In the genomic region with DNA sequence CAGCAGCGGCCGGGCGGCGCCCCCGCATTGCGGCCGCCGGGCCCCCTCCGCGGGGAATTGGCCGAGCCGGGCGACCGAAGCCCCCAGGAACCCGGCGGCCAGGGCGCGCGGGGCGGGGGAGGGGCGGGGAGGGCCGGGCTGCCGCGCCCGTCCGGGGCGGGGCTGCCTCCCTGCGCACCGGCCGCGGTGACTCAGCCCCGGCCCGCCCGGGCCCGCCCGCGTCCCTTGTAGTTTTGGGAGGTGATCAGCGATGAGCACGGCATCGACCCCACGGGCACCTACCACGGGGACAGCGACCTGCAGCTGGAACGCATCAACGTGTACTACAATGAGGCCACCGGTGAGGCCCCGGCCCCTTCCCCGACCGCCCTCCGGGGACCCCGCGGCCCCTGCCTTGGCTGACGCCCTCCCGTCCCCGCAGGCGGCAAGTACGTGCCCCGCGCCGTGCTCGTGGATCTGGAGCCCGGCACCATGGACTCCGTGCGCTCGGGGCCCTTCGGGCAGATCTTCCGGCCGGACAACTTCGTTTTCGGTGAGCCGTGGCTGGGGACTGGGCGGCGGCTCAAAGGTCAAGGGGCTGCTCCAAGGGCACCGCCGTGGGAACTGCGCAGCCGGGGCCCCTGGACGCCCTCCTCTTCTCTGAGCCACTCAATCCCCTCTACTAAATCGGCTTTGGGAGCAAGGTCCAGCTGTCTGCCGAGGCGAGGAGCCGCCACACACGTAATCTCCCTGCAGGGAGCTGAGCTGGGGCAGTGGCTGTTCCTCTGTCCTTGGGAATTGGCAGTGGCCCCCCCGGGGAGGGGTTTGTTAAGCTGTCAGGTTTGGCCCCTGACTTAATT, we compare ENCODE assay signal across 9 cellular contexts. TPM values are rescaled to one million over a fixed set of nuclear protein-coding genes. Genes with fewer than 3 reads are reported as not detected.
DNase-seq lines count a peak whose midpoint lies in the region; ATAC-seq and TF ChIP-seq lines count a peak whose summit lies in the region.
"Had no signal": no experiment of that assay in that cellular context is flagged by ENCODE, and none has a peak within 500 bp of the region (broad histone marks: within the 10 kb centered on the region; RNA-seq: fewer than 3 reads in every experiment).

No MANE protein-coding gene starts in this region.

- ATAC-seq in GM19043 (IDR thresholded peaks at IDR 0.05; ENCODE audit: low read depth, unreplicated experiment), result peak; percentile 0

- no peaks in the 10 kb centered on the region for H3K9me3 ChIP-seq in liver (ENCODE audit: control insufficient read depth in 4 of 4, low read length in 3 of 4)

- peak overlapping the region; percentile 57 for H3K27ac Mint-ChIP-seq in chondrocyte (ENCODE audit: unreplicated experiment)

- peaks cover 30% of the 10 kb centered on the region for H3K4me1 Mint-ChIP-seq in chondrocyte (ENCODE audit: low read depth)

- no peaks in the 10 kb centered on the region for H3K27me3 Mint-ChIP-seq in chondrocyte (ENCODE audit: low read depth)

- H3K36me3 Mint-ChIP-seq in chondrocyte (ENCODE audit: low read depth), result peaks cover 10% of the 10 kb centered on the region

- DNase-seq in HK-2 (ENCODE audit: unreplicated experiment) (peak; percentile 62), chondrocyte (ENCODE audit: low spot score) (no peak), DMS153 (lab: John Stamatoyannopoulos, UW) (no peak), NCI-H2029 (lab: John Stamatoyannopoulos, UW) (no peak)
- peak; percentile 72 for DNase-seq in activated CD4-positive, CD25-positive, alpha-beta regulatory T cell treated with anti-CD3 and anti-CD28 coated beads, Interleukin-2, amount 50 U/mL, for 72 hours
- peak in 2 of 3 donors; percentile 37 for DNase-seq in stimulated activated CD4-positive, alpha-beta T cell treated with anti-CD3 and anti-CD28 coated beads, TNF-alpha, amount 100 ng/mL, for 48 hours (ENCODE audit: low read depth in 3 of 3)

- H3K4me1 ChIP-seq in liver (ENCODE audit: control insufficient read depth in 4 of 4, insufficient read depth in 4 of 4, low read length in 3 of 4), result peaks cover 3 to 42% (median 16%) of the 10 kb centered on the region in 4 donors

- peak overlapping the region in 1 of 2 donors; percentile 82 for H3K9ac ChIP-seq in liver (ENCODE audit: low read depth in 1 of 2, low read length in 2 of 2)

- peak overlapping the region; percentile 78 for H3K4me3 Mint-ChIP-seq in chondrocyte (ENCODE audit: unreplicated experiment)

- H3K36me3 ChIP-seq in liver (ENCODE audit: control insufficient read depth in 4 of 4, insufficient read depth in 3 of 4, low read depth in 1 of 4, low read length in 3 of 4), result peaks cover 0 to 11% (median 5%) of the 10 kb centered on the region in 4 donors

- peak overlapping the region; percentile 66 to 80 for H3K27ac ChIP-seq in liver (ENCODE audit: low read depth in 1 of 2, low read length in 2 of 2)

- H3K27me3 ChIP-seq in liver (ENCODE audit: control insufficient read depth in 4 of 4, insufficient read depth in 4 of 4, low read length in 3 of 4), result no peaks in the 10 kb centered on the region

- H3K9me3 Mint-ChIP-seq in chondrocyte (ENCODE audit: low read depth), result no peaks in the 10 kb centered on the region

- peak overlapping the region; percentile 77 to 97 (median 88) for H3K4me3 ChIP-seq in liver (ENCODE audit: low read depth in 1 of 3, low read length in 3 of 3)

- no peak for TF ChIP-seq CTCF in chondrocyte (IDR thresholded peaks at IDR 0.05)
- TF ChIP-seq CTCF in liver (IDR thresholded peaks at IDR 0.05; ENCODE audit: low read depth, low read length, missing input control), result no peak

- TF ChIP-seq RAD21 in liver (IDR thresholded peaks at IDR 0.05), result no peak

- under 1% methylated on average over 84 of the region's 84 CpGs for WGBS in liver

TF ChIP-seq in liver, 16 proteins besides CTCF, POLR2A, EP300 and RAD21:
- TF ChIP-seq, protein P1, sequence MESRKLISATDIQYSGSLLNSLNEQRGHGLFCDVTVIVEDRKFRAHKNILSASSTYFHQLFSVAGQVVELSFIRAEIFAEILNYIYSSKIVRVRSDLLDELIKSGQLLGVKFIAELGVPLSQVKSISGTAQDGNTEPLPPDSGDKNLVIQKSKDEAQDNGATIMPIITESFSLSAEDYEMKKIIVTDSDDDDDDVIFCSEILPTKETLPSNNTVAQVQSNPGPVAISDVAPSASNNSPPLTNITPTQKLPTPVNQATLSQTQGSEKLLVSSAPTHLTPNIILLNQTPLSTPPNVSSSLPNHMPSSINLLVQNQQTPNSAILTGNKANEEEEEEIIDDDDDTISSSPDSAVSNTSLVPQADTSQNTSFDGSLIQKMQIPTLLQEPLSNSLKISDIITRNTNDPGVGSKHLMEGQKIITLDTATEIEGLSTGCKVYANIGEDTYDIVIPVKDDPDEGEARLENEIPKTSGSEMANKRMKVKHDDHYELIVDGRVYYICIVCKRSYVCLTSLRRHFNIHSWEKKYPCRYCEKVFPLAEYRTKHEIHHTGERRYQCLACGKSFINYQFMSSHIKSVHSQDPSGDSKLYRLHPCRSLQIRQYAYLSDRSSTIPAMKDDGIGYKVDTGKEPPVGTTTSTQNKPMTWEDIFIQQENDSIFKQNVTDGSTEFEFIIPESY (IDR thresholded peaks at IDR 0.05), result no peak
- no peak for TF ChIP-seq RXRA (IDR thresholded peaks at IDR 0.05)
- peak; percentile 16 to 48 for TF ChIP-seq HNF4A (conservative IDR thresholded peaks at IDR 0.05)

RNA-seq across cellular contexts. Expression of a gene that starts 0.6 kb away (rescaled TPM):
- 117 to 155 TPM (median 121 TPM) in 3 replicates for total RNA-seq in chondrocyte
- total RNA-seq in liver, result 100 to 1,000 TPM; 179 to 191 TPM
- polyA plus RNA-seq in liver, result 100 to 1,000 TPM; 173 to 199 TPM

RNA-seq across cellular contexts. Expression of a gene that starts 9.4 kb away (rescaled TPM):
- total RNA-seq in chondrocyte (not detected in 3 replicates), liver (not detected)
- not detected for polyA plus RNA-seq in liver
- total RNA-seq: renal cortical epithelial cell had no signal

RNA-seq across cellular contexts. Expression of a gene that starts 11.0 kb away (rescaled TPM):
- not detected in 3 replicates for total RNA-seq in chondrocyte
- total RNA-seq in liver, result not detected
- polyA plus RNA-seq in liver, result not detected
- total RNA-seq: renal cortical epithelial cell had no signal

RNA-seq across cellular contexts. Expression of a gene that starts 13.4 kb away (rescaled TPM):
- total RNA-seq in chondrocyte (48.0 to 55.1 TPM (median 52.4 TPM) in 3 replicates), liver (10 to 100 TPM; 16.5 to 19.7 TPM)
- 10 to 100 TPM in 1 of 2 donors, 1 to 10 TPM in 1; 4.7 to 24.6 TPM for polyA plus RNA-seq in liver

RNA-seq across cellular contexts. Expression of a gene that starts 14.4 kb away (rescaled TPM):
- total RNA-seq in chondrocyte (0.22 TPM in 1 of 3 replicates, not detected in the others), liver (not detected)
- polyA plus RNA-seq in liver, result not detected

Comparison
In these comparisons a context has a peak if more than half of its experiments do, and no peak if none do; other contexts are left out.
1. DNase-seq: peak in HK-2 (single experiment), activated CD4-positive, CD25-positive, alpha-beta regulatory T cell treated with anti-CD3 and anti-CD28 coated beads, Interleukin-2, amount 50 U/mL, for 72 hours (single experiment) and stimulated activated CD4-positive, alpha-beta T cell treated with anti-CD3 and anti-CD28 coated beads, TNF-alpha, amount 100 ng/mL, for 48 hours (2 of 3); none in chondrocyte (single experiment), DMS153 (single experiment) and NCI-H2029 (single experiment).